Comparison of ENCODE assay signal across 27 cellular contexts in the genomic region with DNA sequence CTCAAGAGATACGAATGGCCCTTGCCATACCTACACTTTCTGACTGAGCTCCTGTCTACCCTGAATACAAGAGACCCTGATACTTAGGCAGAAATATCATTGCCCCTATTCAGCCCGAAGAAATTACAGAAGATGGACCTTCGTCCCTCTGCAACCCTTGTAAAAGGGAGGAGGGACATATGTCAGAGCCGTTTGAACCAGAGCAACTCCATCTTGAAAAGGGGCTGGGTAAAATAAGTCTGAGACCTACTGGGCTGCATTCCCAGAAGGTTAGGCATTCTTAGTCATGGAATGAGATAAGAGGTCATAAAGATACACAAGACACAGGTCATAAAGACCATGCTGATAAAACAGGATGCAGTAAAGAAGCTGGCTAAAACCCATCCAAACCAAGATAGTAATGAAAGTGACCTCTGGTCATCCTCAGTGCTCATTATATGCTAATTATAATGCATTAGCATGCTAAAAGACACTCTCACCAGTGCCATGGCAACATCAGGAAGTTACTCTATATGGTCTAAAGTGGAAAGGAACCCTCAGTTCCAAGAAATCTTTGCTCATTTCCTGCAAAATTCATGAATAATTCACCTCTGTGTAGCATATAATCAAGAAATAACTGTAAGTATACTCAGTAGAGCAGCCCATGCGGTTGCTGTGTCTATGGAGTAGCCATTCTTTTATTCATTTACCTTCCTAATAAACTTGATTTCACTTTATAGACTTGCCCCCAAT.
"Had no signal": no experiment of that assay in that cellular context is flagged by ENCODE, and none has a peak within 500 bp of the region (broad histone marks: within the 10 kb centered on the region; RNA-seq: fewer than 3 reads in every experiment).

No MANE protein-coding gene starts in this region.

- H3K4me3 Mint-ChIP-seq: activated B cell treated with CpG ODN at 0.5 μM for 24 hours; activated naive CD8-positive, alpha-beta T cell treated with anti-CD3 and anti-CD28 coated beads, Interleukin-2, amount 50 U/mL, for 24 hours; brain; memory B cell; naive thymus-derived CD8-positive, alpha-beta T cell; T-cell had no signal

- FAIRE-seq: urothelium cell line had no signal

- H3K27ac ChIP-seq: gastrocnemius medialis, heart left ventricle, parathyroid adenoma, tibial nerve had no signal

- ATAC-seq: activated naive CD8-positive, alpha-beta T cell treated with anti-CD3 and anti-CD28 coated beads, Interleukin-2, amount 50 U/mL, for 24 hours; esophagus mucosa; gastrocnemius medialis; heart left ventricle; left ventricle myocardium superior; naive thymus-derived CD8-positive, alpha-beta T cell; sciatic nerve; SK-N-SH treated with all-trans-retinoic acid at 6 μM for 48 hours; T-cell had no signal

- H3K27me3 Mint-ChIP-seq: activated B cell treated with CpG ODN at 0.5 μM for 24 hours, memory B cell had no signal

- H3K4me1 ChIP-seq: parathyroid adenoma, tibial nerve had no signal

- H3K27ac Mint-ChIP-seq: activated B cell treated with CpG ODN at 0.5 μM for 24 hours; activated naive CD8-positive, alpha-beta T cell treated with anti-CD3 and anti-CD28 coated beads, Interleukin-2, amount 50 U/mL, for 24 hours; activated T-helper 2 cell treated with anti-CD3 and anti-CD28 coated beads, Interferon-gamma antibody, Interleukin-2, Interleukin-4, amounts not matched to agents 10 μg/mL and 5 μg/mL and 100 μg/mL, durations not matched to agents 14 hours and 24 hours and 36 hours; brain; memory B cell; naive thymus-derived CD8-positive, alpha-beta T cell; T-cell had no signal

- H3K36me3 Mint-ChIP-seq: brain, T-cell had no signal

- H3K9ac ChIP-seq: parathyroid adenoma had no signal

- DNase-seq: activated B cell treated with CpG ODN at 0.5 μM for 24 hours; activated CD4-positive, alpha-beta T cell treated with anti-CD3 and anti-CD28 coated beads, Interleukin-2, amount 50 U/mL, for 1 hour; activated naive CD4-positive, alpha-beta T cell treated with Interleukin-2 at 50 U/mL for 16 hours; activated naive CD8-positive, alpha-beta T cell treated with anti-CD3 and anti-CD28 coated beads, Interleukin-2, amount 50 U/mL, for 24 hours; activated T-cell treated with anti-CD3 and anti-CD28 coated beads for 4 hours; anterior cingulate cortex; central memory CD4-positive, alpha-beta T cell; cortex of kidney; effector CD4-positive, alpha-beta T cell; gastrocnemius medialis; heart left ventricle; kidney glomerular epithelial cell; left ventricle myocardium superior; naive thymus-derived CD8-positive, alpha-beta T cell; stimulated activated naive CD4-positive, alpha-beta T cell; substantia nigra; T-cell; T-helper 9 cell had no signal

- H3K9me3 Mint-ChIP-seq: activated B cell treated with CpG ODN at 0.5 μM for 24 hours; activated naive CD8-positive, alpha-beta T cell treated with anti-CD3 and anti-CD28 coated beads, Interleukin-2, amount 50 U/mL, for 24 hours; activated T-helper 2 cell treated with anti-CD3 and anti-CD28 coated beads, Interferon-gamma antibody, Interleukin-2, Interleukin-4, amounts not matched to agents 10 μg/mL and 5 μg/mL and 100 μg/mL, durations not matched to agents 14 hours and 24 hours and 36 hours; brain; memory B cell; naive thymus-derived CD8-positive, alpha-beta T cell; T-cell had no signal

- H3K9me3 ChIP-seq: gastrocnemius medialis, heart left ventricle, tibial nerve had no signal

- H3K4me1 Mint-ChIP-seq: activated naive CD8-positive, alpha-beta T cell treated with anti-CD3 and anti-CD28 coated beads, Interleukin-2, amount 50 U/mL, for 24 hours; brain had no signal

- H3K4me3 ChIP-seq: gastrocnemius medialis, heart left ventricle, tibial nerve had no signal

- H3K27me3 ChIP-seq: gastrocnemius medialis, heart left ventricle, tibial nerve had no signal

- H3K36me3 ChIP-seq: gastrocnemius medialis, heart left ventricle, tibial nerve had no signal
